15 cellular contexts compared by ENCODE assay signal in genomic region chr6:169189227-169189626, GRCh38.
DNase-seq lines count a peak whose midpoint lies in the region; ATAC-seq and TF ChIP-seq lines count a peak whose summit lies in the region.
"Had no signal": no experiment of that assay in that cellular context is flagged by ENCODE, and none has a peak within 500 bp of the region (broad histone marks: within the 10 kb centered on the region; RNA-seq: fewer than 3 reads in every experiment).

No MANE protein-coding gene starts in this region.

- peaks cover 9% of the 10 kb centered on the region for H3K9me3 Mint-ChIP-seq in nephron
- H3K9me3 Mint-ChIP-seq: natural killer cell had no signal

- H3K4me1 ChIP-seq in right cardiac atrium (ENCODE audit: control insufficient read depth, insufficient read depth, low read length): no peaks in the 10 kb centered on the region
- H3K4me1 ChIP-seq: Caco-2 had no signal

- WGBS in right cardiac atrium: 59% methylated on average over 6 of the region's 6 CpGs

- no peak for ATAC-seq in right cardiac atrium
- ATAC-seq in Right ventricle myocardium superior (ENCODE audit: poor library complexity): no peak
- ATAC-seq: HepG2; stimulated activated memory B cell treated with anti-CD40 and anti-IgM and Interleukin-4, amounts not matched to agents 10 μg/mL and 1 μg/mL and 100 μg/mL, for 72 hours had no signal

- peaks cover under 1% of the 10 kb centered on the region for H3K27me3 Mint-ChIP-seq in nephron (ENCODE audit: low read depth)

- intact Hi-C loops in right cardiac atrium (cut with DNase I) (no loop called here), Right ventricle myocardium superior (cut with DNase I) (no loop called here)

- TF ChIP-seq CTCF in nephron (IDR thresholded peaks at IDR 0.05; ENCODE audit: unreplicated experiment in 3 of 3) (no peak), foreskin fibroblast (IDR thresholded peaks at IDR 0.05; ENCODE audit: low read depth, low read length) (no peak)

- no peaks in the 10 kb centered on the region for H3K36me3 Mint-ChIP-seq in nephron (ENCODE audit: low read depth)
- H3K36me3 Mint-ChIP-seq: natural killer cell; stimulated activated memory B cell treated with anti-CD40 and anti-IgM and Interleukin-4, amounts not matched to agents 10 μg/mL and 1 μg/mL and 100 μg/mL, for 72 hours had no signal

- no peaks in the 10 kb centered on the region for H3K27me3 ChIP-seq in right cardiac atrium (ENCODE audit: control insufficient read depth, insufficient read depth)
- H3K27me3 ChIP-seq: hepatocyte, SJSA1 had no signal

- H3K9me3 ChIP-seq in right cardiac atrium (ENCODE audit: control insufficient read depth, low read length): no peaks in the 10 kb centered on the region
- H3K9me3 ChIP-seq: Caco-2, SJSA1 had no signal

- peak overlapping the region; percentile 40 for H3K27ac ChIP-seq in right cardiac atrium (ENCODE audit: low read length)
- H3K27ac ChIP-seq: hepatocyte, SJSA1 had no signal

- H3K4me1 Mint-ChIP-seq in nephron: peaks cover 52% of the 10 kb centered on the region
- H3K4me1 Mint-ChIP-seq: natural killer cell; stimulated activated memory B cell treated with anti-CD40 and anti-IgM and Interleukin-4, amounts not matched to agents 10 μg/mL and 1 μg/mL and 100 μg/mL, for 72 hours had no signal

- peak overlapping the region; percentile 53 to 96 (median 93) for H3K27ac Mint-ChIP-seq in nephron
- H3K27ac Mint-ChIP-seq: natural killer cell; stimulated activated memory B cell treated with anti-CD40 and anti-IgM and Interleukin-4, amounts not matched to agents 10 μg/mL and 1 μg/mL and 100 μg/mL, for 72 hours had no signal

- H3K4me3 ChIP-seq in right cardiac atrium (ENCODE audit: low read length) (no peak overlapping the region), foreskin fibroblast (ENCODE audit: low read depth in 1 of 2, low read length in 2 of 2) (no peak overlapping the region)
- H3K4me3 ChIP-seq: hepatocyte, SJSA1 had no signal

- H3K4me3 Mint-ChIP-seq in nephron: no peak overlapping the region
- H3K4me3 Mint-ChIP-seq: natural killer cell; stimulated activated memory B cell treated with anti-CD40 and anti-IgM and Interleukin-4, amounts not matched to agents 10 μg/mL and 1 μg/mL and 100 μg/mL, for 72 hours had no signal

- DNase-seq in right cardiac atrium: no peak
- DNase-seq in Right ventricle myocardium superior: no peak
- DNase-seq in NCI-H774 (lab: John Stamatoyannopoulos, UW): peak; percentile 98
- DNase-seq in kidney tubule cell (ENCODE audit: low spot score): no peak
- no peak for DNase-seq in foreskin fibroblast
- DNase-seq in stimulated activated CD4-positive, alpha-beta T cell treated with anti-CD3 and anti-CD28 coated beads, Interleukin-1b, Interleukin-23, amount 100 ng/mL, for 48 hours: no peak
- no peak for DNase-seq in DMS 273 treated with DMSO at 0.1 percent for 48 hours (lab: John Stamatoyannopoulos, UW)
- DNase-seq: activated CD4-positive, alpha-beta T cell treated with anti-CD3 and anti-CD28 coated beads, Interleukin-2, amount 50 U/mL, for 48 hours; Caco-2; natural killer cell had no signal
